Comparison of ENCODE assay signal across 22 cellular contexts in the genomic region with DNA sequence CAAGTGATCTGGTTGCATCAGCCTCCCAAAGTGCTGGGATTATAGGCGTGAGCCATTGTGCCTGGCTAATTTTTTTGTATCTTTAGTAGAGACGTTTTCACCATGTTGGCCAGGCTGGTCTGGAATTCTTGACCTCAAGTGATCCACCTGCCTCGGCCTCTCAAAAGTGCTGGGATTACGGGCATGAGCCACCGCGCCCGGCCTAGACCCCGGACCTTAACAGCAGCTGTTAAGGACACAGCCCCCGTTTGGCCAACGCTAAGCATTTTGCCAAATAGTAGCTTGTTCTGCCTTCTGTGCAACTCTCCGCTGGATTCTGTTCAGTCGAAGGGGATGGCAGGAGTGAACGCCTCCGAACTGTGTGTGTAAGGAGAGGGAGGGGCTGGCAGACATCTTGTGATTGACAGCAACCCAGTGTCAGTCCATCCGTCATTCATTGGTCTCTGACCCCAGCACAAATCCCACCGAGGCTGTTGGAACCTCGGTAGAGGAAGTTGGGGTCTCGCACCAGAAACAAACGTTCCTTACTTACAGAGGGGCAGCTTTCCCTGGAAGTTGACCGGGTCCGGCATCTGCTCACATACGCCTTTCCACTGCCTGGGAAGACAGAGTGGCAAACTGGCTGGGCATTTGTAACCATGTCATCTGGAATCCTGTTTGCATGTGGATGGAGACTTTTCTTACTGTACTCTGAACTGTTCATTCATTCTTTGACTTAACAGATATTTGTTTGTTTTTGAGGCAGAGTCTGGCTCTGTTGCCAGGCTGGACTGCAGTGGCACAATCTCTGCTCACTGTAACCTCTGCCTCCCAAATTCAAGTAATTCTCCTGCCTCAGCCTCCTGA.
"Had no signal": no experiment of that assay in that cellular context is flagged by ENCODE, and none has a peak within 500 bp of the region (broad histone marks: within the 10 kb centered on the region; RNA-seq: fewer than 3 reads in every experiment).

No MANE protein-coding gene starts in this region.

- H3K27ac ChIP-seq: dorsolateral prefrontal cortex, gastrocnemius medialis, heart left ventricle, hepatocyte, left lung, prostate gland, right atrium auricular region, stomach, thyroid gland, vagina had no signal

- H2AFZ ChIP-seq: hepatocyte had no signal

- H3K36me3 ChIP-seq: gastrocnemius medialis, heart left ventricle, left lung, prostate gland, right atrium auricular region, stomach, thyroid gland, vagina had no signal

- H3K4me3 Mint-ChIP-seq: natural killer cell treated with Interleukin-12 subunit alpha and Interleukin-12 subunit beta and Interleukin-15 and Interleukin-18, amount 100 ng/mL, for 72 hours; neural crest cell; stimulated activated effector memory CD8-positive, alpha-beta T cell treated with anti-CD3 and anti-CD28 coated beads, Interleukin-12 subunit alpha, Interleukin-12 subunit beta, amount 100 ng/mL, for 72 hours had no signal

- H3K9me3 ChIP-seq: gastrocnemius medialis, prostate gland, right atrium auricular region, stomach, thyroid gland, vagina had no signal

- DNase-seq: dorsolateral prefrontal cortex; effector CD4-positive, alpha-beta T cell; gastrocnemius medialis; heart left ventricle; kidney; left lung; mesendoderm; midbrain; stimulated activated CD4-positive, alpha-beta T cell treated with anti-CD3 and anti-CD28 coated beads, Interleukin-2, amount 100 ng/mL, for 24 hours; stimulated activated CD4-positive, alpha-beta T cell treated with anti-CD3 and anti-CD28 coated beads, Interleukin-4, amount 100 ng/mL, for 24 hours; stimulated activated naive CD4-positive, alpha-beta T cell treated with Interleukin-2 at 50 U/mL for 16 hours; stomach; thyroid gland had no signal

- H3K4me3 ChIP-seq: gastrocnemius medialis, heart left ventricle, hepatocyte, left lung, prostate gland, right atrium auricular region, stomach, thyroid gland, vagina had no signal

- H3K36me3 Mint-ChIP-seq: natural killer cell treated with Interleukin-12 subunit alpha and Interleukin-12 subunit beta and Interleukin-15 and Interleukin-18, amount 100 ng/mL, for 72 hours; stimulated activated effector memory CD8-positive, alpha-beta T cell treated with anti-CD3 and anti-CD28 coated beads, Interleukin-12 subunit alpha, Interleukin-12 subunit beta, amount 100 ng/mL, for 72 hours had no signal

- H3K27ac Mint-ChIP-seq: natural killer cell treated with Interleukin-12 subunit alpha and Interleukin-12 subunit beta and Interleukin-15 and Interleukin-18, amount 100 ng/mL, for 72 hours; stimulated activated effector memory CD8-positive, alpha-beta T cell treated with anti-CD3 and anti-CD28 coated beads, Interleukin-12 subunit alpha, Interleukin-12 subunit beta, amount 100 ng/mL, for 72 hours had no signal

- H3K27me3 ChIP-seq: dorsolateral prefrontal cortex, heart left ventricle, hepatocyte, left lung, right atrium auricular region, stomach, thyroid gland, vagina had no signal

- ATAC-seq: gastrocnemius medialis; heart left ventricle; natural killer cell treated with Interleukin-12 subunit alpha and Interleukin-12 subunit beta and Interleukin-15 and Interleukin-18, amount 100 ng/mL, for 72 hours; sciatic nerve; stimulated activated effector memory CD8-positive, alpha-beta T cell treated with anti-CD3 and anti-CD28 coated beads, Interleukin-12 subunit alpha, Interleukin-12 subunit beta, amount 100 ng/mL, for 72 hours had no signal

- H3K4me1 ChIP-seq: gastrocnemius medialis, heart left ventricle, prostate gland, right atrium auricular region, thyroid gland had no signal

- H3K79me2 ChIP-seq: hepatocyte had no signal

- FAIRE-seq: colon, kidney had no signal

- H3K4me2 ChIP-seq: hepatocyte had no signal

- H3K9me3 Mint-ChIP-seq: natural killer cell treated with Interleukin-12 subunit alpha and Interleukin-12 subunit beta and Interleukin-15 and Interleukin-18, amount 100 ng/mL, for 72 hours; neural crest cell; stimulated activated effector memory CD8-positive, alpha-beta T cell treated with anti-CD3 and anti-CD28 coated beads, Interleukin-12 subunit alpha, Interleukin-12 subunit beta, amount 100 ng/mL, for 72 hours had no signal
